In the genomic region with DNA sequence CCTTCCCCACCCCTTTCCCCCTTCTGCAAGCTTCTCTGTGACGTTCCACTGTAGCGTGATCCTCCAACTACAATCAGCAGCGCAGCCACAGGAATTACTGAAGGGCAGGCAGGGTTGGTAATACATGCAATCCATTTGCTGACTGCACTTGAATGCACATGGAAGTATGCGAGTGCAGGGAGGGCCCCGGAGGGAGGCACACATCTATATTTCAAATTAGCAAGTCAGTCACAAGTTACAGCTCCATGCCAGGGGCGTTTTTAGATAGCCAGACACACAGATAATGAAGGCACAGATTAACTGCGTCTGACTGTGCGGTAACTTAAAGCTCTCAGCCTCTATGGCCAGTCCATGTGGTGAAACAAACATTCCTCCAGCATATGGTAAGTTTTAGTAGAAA, we compare ENCODE assay signal across 22 cellular contexts.
DNase-seq lines count a peak whose midpoint lies in the region; ATAC-seq and TF ChIP-seq lines count a peak whose summit lies in the region.
"Had no signal": no experiment of that assay in that cellular context is flagged by ENCODE, and none has a peak within 500 bp of the region (broad histone marks: within the 10 kb centered on the region; RNA-seq: fewer than 3 reads in every experiment).

No MANE protein-coding gene starts in this region.

- H4K91ac ChIP-seq in trophoblast cell (ENCODE audit: low read depth, low read length): no peak overlapping the region

- no peaks in the 10 kb centered on the region for H3K79me1 ChIP-seq in trophoblast cell (ENCODE audit: low read length)

- H2AFZ ChIP-seq in OCI-LY3 (ENCODE audit: low read depth, low read length) (peak overlapping the region; percentile 56; the same call in 1 of the 2 replicates), trophoblast cell (ENCODE audit: insufficient read depth, low read length, poor library complexity) (no peak overlapping the region)

- H3K4me3 ChIP-seq in OCI-LY3 (ENCODE audit: low read length) (peak overlapping the region; percentile 63), trophoblast cell (ENCODE audit: low read depth, low read length) (no peak overlapping the region)
- H3K4me3 ChIP-seq in effector memory CD4-positive, alpha-beta T cell (ENCODE audit: insufficient read depth, low read depth, low read length, poor library complexity, severe bottlenecking): no peak overlapping the region
- H3K4me3 ChIP-seq: coronary artery, thoracic aorta had no signal

- H3K27me3 ChIP-seq in OCI-LY3 (ENCODE audit: low read depth, low read length): 0 out of 2 replicates have a peak, but pooled peaks cover 5% of the 10 kb centered on the region
- no peaks in the 10 kb centered on the region for H3K27me3 ChIP-seq in trophoblast cell (ENCODE audit: insufficient read depth, low read length)
- H3K27me3 ChIP-seq in effector memory CD4-positive, alpha-beta T cell (replicated peaks; ENCODE audit: control insufficient read depth, insufficient read depth, low read length, poor library complexity, severe bottlenecking): no peaks in the 10 kb centered on the region

- no peak overlapping the region for H3K14ac ChIP-seq in trophoblast cell (ENCODE audit: low read length)

- no peaks in the 10 kb centered on the region for H3K79me2 ChIP-seq in OCI-LY3 (ENCODE audit: low read length)
- H3K79me2 ChIP-seq in trophoblast cell (ENCODE audit: control insufficient read depth, insufficient read depth, low read length, poor library complexity): no peaks in the 10 kb centered on the region

- no peak overlapping the region for H2BK5ac ChIP-seq in trophoblast cell (ENCODE audit: low read depth, low read length, poor library complexity)

- peaks cover 11% of the 10 kb centered on the region for H3K4me1 ChIP-seq in OCI-LY3 (ENCODE audit: low read length)
- H3K4me1 ChIP-seq in trophoblast cell (ENCODE audit: control insufficient read depth in 1 of 2, insufficient read depth in 2 of 2, low read length in 2 of 2): no peaks in the 10 kb centered on the region
- H3K4me1 ChIP-seq in effector memory CD4-positive, alpha-beta T cell (ENCODE audit: control insufficient read depth, insufficient read depth, low read length, poor library complexity, severe bottlenecking): no peaks in the 10 kb centered on the region

- H2AK5ac ChIP-seq in trophoblast cell (ENCODE audit: low read length): no peak overlapping the region

- DNase-seq in EL (peak; percentile 12), epidermal melanocyte (ENCODE audit: insufficient read length, low spot score) (peak; percentile 30), trophoblast cell (peak; percentile 52 to 80), SW 1271 (lab: John Stamatoyannopoulos, UW) (no peak), RPMI8226 (no peak)
- DNase-seq in effector memory CD4-positive, alpha-beta T cell: no peak
- DNase-seq: activated CD4-positive, alpha-beta memory T cell treated with anti-CD3 and anti-CD28 coated beads, Interleukin-2, amount 10 ng/mL, durations not matched to agents 7 days and 5 days; activated effector memory CD4-positive, alpha-beta T cell treated with Interleukin-2 at 50 U/mL for 16 hours; activated naive CD8-positive, alpha-beta T cell treated with anti-CD3 and anti-CD28 coated beads for 36 hours; head of caudate nucleus; left cardiac atrium; naive thymus-derived CD4-positive, alpha-beta T cell; NCI-H1105; NCI-H2029; NCI-H69; stimulated activated naive CD4-positive, alpha-beta T cell treated with Interleukin-2 at 50 U/mL for 16 hours; T1000 had no signal

- ATAC-seq in HG02763 (IDR thresholded peaks at IDR 0.05; ENCODE audit: unreplicated experiment): no peak
- ATAC-seq: HCT116; naive thymus-derived CD4-positive, alpha-beta T cell had no signal

- H2BK12ac ChIP-seq in trophoblast cell (ENCODE audit: low read length): no peak overlapping the region

- H4K20me1 ChIP-seq in OCI-LY3 (ENCODE audit: insufficient read depth, low read length): no peaks in the 10 kb centered on the region

- no peaks in the 10 kb centered on the region for H3K9me3 ChIP-seq in OCI-LY3 (ENCODE audit: insufficient read depth, low read length)
- peaks cover 3% of the 10 kb centered on the region for H3K9me3 ChIP-seq in trophoblast cell (ENCODE audit: insufficient read depth, low read depth, low read length)
- no peaks in the 10 kb centered on the region for H3K9me3 ChIP-seq in effector memory CD4-positive, alpha-beta T cell (ENCODE audit: control insufficient read depth, low read length)
- H3K9me3 ChIP-seq: thoracic aorta had no signal

- H4K12ac ChIP-seq in trophoblast cell (ENCODE audit: low read depth, low read length): no peak overlapping the region

- no peak overlapping the region for H3K23ac ChIP-seq in trophoblast cell (ENCODE audit: low read length)

- H3K18ac ChIP-seq in trophoblast cell (ENCODE audit: low read length): no peak overlapping the region

- H4K8ac ChIP-seq in trophoblast cell (ENCODE audit: low read depth, low read length): no peak overlapping the region

- no peak overlapping the region for H3K9ac ChIP-seq in OCI-LY3 (ENCODE audit: low read length)
- H3K9ac ChIP-seq in trophoblast cell (ENCODE audit: low read length): no peak overlapping the region

- no peak overlapping the region for H2BK120ac ChIP-seq in trophoblast cell (ENCODE audit: insufficient read depth, low read length, poor library complexity)

- H3K4me2 ChIP-seq in OCI-LY3 (ENCODE audit: low read length): peak overlapping the region; percentile 75
- no peak overlapping the region for H3K4me2 ChIP-seq in trophoblast cell (ENCODE audit: low read length)

- H3K27ac ChIP-seq in OCI-LY3 (ENCODE audit: low read length) (no peak overlapping the region), trophoblast cell (ENCODE audit: low read depth, low read length) (no peak overlapping the region)
- no peak overlapping the region for H3K27ac ChIP-seq in effector memory CD4-positive, alpha-beta T cell (ENCODE audit: insufficient read depth, low read length, poor library complexity, severe bottlenecking)
- H3K27ac ChIP-seq: coronary artery, thoracic aorta had no signal

- WGBS in trophoblast cell (ENCODE audit: extremely low coverage, insufficient coverage, insufficient read length): no CpG with 5 or more reads among the region's 8 CpGs

- no peak for TF ChIP-seq CTCF in OCI-LY3 (IDR thresholded peaks at IDR 0.05; ENCODE audit: low read depth, low read length)

- H3K36me3 ChIP-seq in OCI-LY3 (replicated peaks; ENCODE audit: low read depth, low read length) (no peaks in the 10 kb centered on the region), trophoblast cell (ENCODE audit: control insufficient read depth in 1 of 2, insufficient read depth in 2 of 2, low read length in 2 of 2) (no peaks in the 10 kb centered on the region)
- no peaks in the 10 kb centered on the region for H3K36me3 ChIP-seq in effector memory CD4-positive, alpha-beta T cell (ENCODE audit: control insufficient read depth, insufficient read depth, low read length)
- H3K36me3 ChIP-seq: thoracic aorta had no signal

- H3K4ac ChIP-seq in trophoblast cell (ENCODE audit: low read depth, low read length): no peak overlapping the region

Comparison
In these comparisons a context has a peak if more than half of its experiments do, and no peak if none do; other contexts are left out.
1. DNase-seq: peak in EL (single experiment), epidermal melanocyte (single experiment) and trophoblast cell (2 of 2); none in SW 1271 (0 of 2), effector memory CD4-positive, alpha-beta T cell (0 of 3) and RPMI8226 (single experiment).